22 cellular contexts compared by ENCODE assay signal in the genomic region with DNA sequence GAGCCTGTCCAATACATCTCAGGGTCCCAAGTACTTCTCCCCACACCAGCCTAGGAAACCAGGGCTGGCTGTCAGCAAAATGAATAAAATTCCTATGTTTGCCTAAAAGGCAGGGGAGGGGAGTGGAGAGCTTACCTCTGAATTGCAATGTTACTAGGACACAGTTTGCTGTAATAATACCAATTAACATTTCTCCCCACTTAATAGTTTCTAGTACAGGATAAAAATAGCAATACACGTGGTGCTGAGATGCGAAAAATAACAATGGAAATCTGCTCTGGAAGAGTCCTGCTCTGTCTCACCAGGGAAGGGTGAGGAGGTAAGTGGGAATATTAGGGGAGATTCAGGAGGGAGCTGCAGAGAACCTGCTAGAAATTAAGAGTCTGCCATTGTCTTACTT.
"Had no signal": no experiment of that assay in that cellular context is flagged by ENCODE, and none has a peak within 500 bp of the region (broad histone marks: within the 10 kb centered on the region; RNA-seq: fewer than 3 reads in every experiment).

No MANE protein-coding gene starts in this region.

- H3K4me1 ChIP-seq: gastrocnemius medialis, lower lobe of right lung, upper lobe of left lung had no signal

- H3K9me3 ChIP-seq: esophagus squamous epithelium, gastrocnemius medialis, lower lobe of right lung, mucosa of descending colon, upper lobe of left lung had no signal

- H3K36me3 ChIP-seq: brain microvascular endothelial cell, esophagus squamous epithelium, gastrocnemius medialis, lower lobe of right lung, upper lobe of left lung had no signal

- H3K27ac ChIP-seq: brain microvascular endothelial cell, gastrocnemius medialis, lower lobe of right lung, upper lobe of left lung, VCaP had no signal

- ATAC-seq: activated CD4-positive, CD25-positive, alpha-beta regulatory T cell treated with anti-CD3 and anti-CD28 coated beads, Interleukin-2, amount 50 U/mL, for 24 hours; gastrocnemius medialis; left colon; lower lobe of right lung; mucosa of descending colon had no signal

- H3K4me3 Mint-ChIP-seq: activated CD4-positive, alpha-beta memory T cell treated with anti-CD3 and anti-CD28 coated beads, Interleukin-2, amount 10 ng/mL, durations not matched to agents 7 days and 5 days; activated CD4-positive, alpha-beta T cell treated with anti-CD3 and anti-CD28 coated beads, Interleukin-2, amount 10 ng/mL, durations not matched to agents 24 days and 14 days; activated T-helper 1 cell treated with anti-CD3 and anti-CD28 coated beads, Interleukin-12 subunit alpha, Interleukin-12 subunit beta, Interleukin-2, Interleukin-4 antibody, amounts not matched to agents 30 ng/mL and 10 ng/mL and 1 ng/mL, durations not matched to agents 14 hours and 24 hours and 36 hours had no signal

- H3K27me3 ChIP-seq: brain microvascular endothelial cell, gastrocnemius medialis, upper lobe of left lung had no signal

- DNase-seq: activated CD4-positive, alpha-beta memory T cell treated with anti-CD3 and anti-CD28 coated beads, Interleukin-2, amount 10 ng/mL, durations not matched to agents 7 days and 5 days; activated CD4-positive, alpha-beta T cell treated with anti-CD3 and anti-CD28 coated beads, Interleukin-2, amount 10 ng/mL, durations not matched to agents 24 days and 14 days; activated gamma-delta T cell; activated naive CD4-positive, alpha-beta T cell treated with anti-CD3 and anti-CD28 coated beads, Interleukin-2, amount 50 U/mL, for 16 hours; aorta; brain microvascular endothelial cell; central memory CD4-positive, alpha-beta T cell; effector memory CD4-positive, alpha-beta T cell; esophagus squamous epithelium; gastrocnemius medialis; islet precursor cell; left colon; lower lobe of right lung; mesendoderm; mucosa of descending colon; occipital lobe; stimulated activated CD4-positive, alpha-beta T cell treated with anti-CD3 and anti-CD28 coated beads, Interleukin-4, amount 100 ng/mL, for 1 hour; stimulated activated naive CD4-positive, alpha-beta T cell treated with Interleukin-2 at 50 U/mL for 16 hours; upper lobe of left lung had no signal

- H3K27ac Mint-ChIP-seq: activated CD4-positive, alpha-beta memory T cell treated with anti-CD3 and anti-CD28 coated beads, Interleukin-2, amount 10 ng/mL, durations not matched to agents 7 days and 5 days; activated T-helper 1 cell treated with anti-CD3 and anti-CD28 coated beads, Interleukin-12 subunit alpha, Interleukin-12 subunit beta, Interleukin-2, Interleukin-4 antibody, amounts not matched to agents 30 ng/mL and 10 ng/mL and 1 ng/mL, durations not matched to agents 14 hours and 24 hours and 36 hours had no signal

- H3K4me3 ChIP-seq: esophagus squamous epithelium, gastrocnemius medialis, lower lobe of right lung, mucosa of descending colon, upper lobe of left lung had no signal

- H3K9me3 Mint-ChIP-seq: activated CD4-positive, alpha-beta memory T cell treated with anti-CD3 and anti-CD28 coated beads, Interleukin-2, amount 10 ng/mL, durations not matched to agents 7 days and 5 days; activated CD4-positive, alpha-beta T cell treated with anti-CD3 and anti-CD28 coated beads, Interleukin-2, amount 10 ng/mL, durations not matched to agents 24 days and 14 days; activated T-helper 1 cell treated with anti-CD3 and anti-CD28 coated beads, Interleukin-12 subunit alpha, Interleukin-12 subunit beta, Interleukin-2, Interleukin-4 antibody, amounts not matched to agents 30 ng/mL and 10 ng/mL and 1 ng/mL, durations not matched to agents 14 hours and 24 hours and 36 hours had no signal
